In the genomic region with DNA sequence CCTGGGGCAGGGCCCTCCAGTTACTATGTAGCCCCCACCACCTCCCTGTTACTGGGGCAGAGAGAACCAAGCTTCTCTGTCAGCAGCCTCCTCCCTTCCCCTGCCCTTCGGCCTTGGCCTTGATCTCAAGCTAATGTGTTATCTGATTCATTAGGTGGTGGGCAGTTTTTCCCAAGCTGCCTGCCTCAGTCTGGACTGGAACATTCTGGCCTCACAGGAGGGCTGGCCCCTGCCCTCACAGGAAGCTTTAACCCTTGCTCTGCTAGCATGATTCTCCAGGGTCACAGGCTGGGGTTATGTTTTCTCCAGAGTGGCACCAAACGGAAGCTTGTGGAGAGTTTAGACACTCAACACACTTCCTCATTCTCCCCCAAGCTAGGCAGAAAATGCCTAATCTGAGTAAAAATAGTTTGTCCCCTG, we compare ENCODE assay signal across 14 cellular contexts. TPM values are rescaled to one million over a fixed set of nuclear protein-coding genes. Genes with fewer than 3 reads are reported as not detected.
DNase-seq lines count a peak whose midpoint lies in the region; ATAC-seq, FAIRE-seq and TF ChIP-seq lines count a peak whose summit lies in the region.
"Had no signal": no experiment of that assay in that cellular context is flagged by ENCODE, and none has a peak within 500 bp of the region (broad histone marks: within the 10 kb centered on the region; RNA-seq: fewer than 3 reads in every experiment).

No MANE protein-coding gene starts in this region.

- H3K79me2 ChIP-seq in OCI-LY1 (ENCODE audit: insufficient read depth, low read length): no peaks in the 10 kb centered on the region

- H2AFZ ChIP-seq in OCI-LY1 (ENCODE audit: low read length): no peak overlapping the region

- ATAC-seq in GM19463 (IDR thresholded peaks at IDR 0.05; ENCODE audit: unreplicated experiment): no peak
- ATAC-seq: activated CD4-positive, alpha-beta T cell treated with anti-CD3 and anti-CD28 coated beads for 36 hours had no signal

- no peak for TF ChIP-seq CTCF in OCI-LY1 (IDR thresholded peaks at IDR 0.05; ENCODE audit: low read length)
- no peak for TF ChIP-seq CTCF in spleen (IDR thresholded peaks at IDR 0.05 in 8 of 11, conservative IDR thresholded peaks at IDR 0.05 in 3 of 11)
- no peak for TF ChIP-seq CTCF in esophagus squamous epithelium (IDR thresholded peaks at IDR 0.05)

- no peaks in the 10 kb centered on the region for H3K27me3 ChIP-seq in OCI-LY1 (ENCODE audit: insufficient read depth, low read length)
- no peaks in the 10 kb centered on the region for H3K27me3 ChIP-seq in spleen (replicated peaks in 1 of 7)
- peaks cover 0 to 11% (median 0%) of the 10 kb centered on the region in 4 donors for H3K27me3 ChIP-seq in esophagus squamous epithelium
- H3K27me3 ChIP-seq: Peyer's patch had no signal

- WGBS in spleen, 5 donors: 11 to 32% (median 19%) methylated on average over 2 of the region's 2 CpGs
- 42 to 80% methylated on average over 1 to 2 of the region's 2 CpGs for WGBS in esophagus squamous epithelium, 2 donors

- no peaks in the 10 kb centered on the region for H3K9me3 ChIP-seq in OCI-LY1 (ENCODE audit: low read length)
- H3K9me3 ChIP-seq in spleen: no peaks in the 10 kb centered on the region
- H3K9me3 ChIP-seq in esophagus squamous epithelium: no peaks in the 10 kb centered on the region
- H3K9me3 ChIP-seq: Peyer's patch had no signal

- H3K27ac ChIP-seq in OCI-LY1 (ENCODE audit: low read depth, low read length, poor library complexity, severe bottlenecking): peak overlapping the region; percentile 4
- peak overlapping the region; percentile 29 to 78 (median 63) for H3K27ac ChIP-seq in spleen
- peak overlapping the region in 2 of 4 donors; percentile 26 to 54 for H3K27ac ChIP-seq in esophagus squamous epithelium

- H3K4me1 ChIP-seq in OCI-LY1 (ENCODE audit: insufficient read depth, low read length, severe bottlenecking): peaks cover 20% of the 10 kb centered on the region
- peaks cover 11 to 46% (median 28%) of the 10 kb centered on the region in 6 donors for H3K4me1 ChIP-seq in spleen
- peaks cover 0 to 11% (median 0%) of the 10 kb centered on the region in 3 donors for H3K4me1 ChIP-seq in esophagus squamous epithelium

- peak; percentile 84 for FAIRE-seq in GM19239 (lab: Jason Lieb, UNC)

- H3K4me3 ChIP-seq in OCI-LY1 (ENCODE audit: low read depth, low read length, poor library complexity, severe bottlenecking): no peak overlapping the region
- H3K4me3 ChIP-seq in spleen: no peak overlapping the region
- H3K4me3 ChIP-seq in esophagus squamous epithelium: no peak overlapping the region
- H3K4me3 ChIP-seq: Peyer's patch had no signal

- H3K9me2 ChIP-seq in OCI-LY1 (ENCODE audit: low read depth, low read length): no peaks in the 10 kb centered on the region

- H4K20me1 ChIP-seq in OCI-LY1 (ENCODE audit: insufficient read depth, low read length): no peaks in the 10 kb centered on the region

- intact Hi-C loops in spleen (cut with DNase I; ENCODE audit: low total_unique reads): no loop called here
- intact Hi-C loops in esophagus squamous epithelium (cut with DNase I): no loop called here

- DNase-seq in GM19239 (ENCODE audit: insufficient read length, low spot score) (peak; percentile 42), germinal center (ENCODE audit: low spot score) (peak; percentile 63), spleen (peak; percentile 74), esophagus squamous epithelium (lab: John Stamatoyannopoulos, UW) (no peak), activated gamma-delta T cell treated with Interleukin-2 at 50 U/mL for 16 hours (no peak), T1000 (lab: John Stamatoyannopoulos, UW) (no peak)
- DNase-seq: activated CD4-positive, alpha-beta T cell treated with anti-CD3 and anti-CD28 coated beads for 36 hours; activated naive CD4-positive, alpha-beta T cell treated with anti-CD3 and anti-CD28 coated beads, Interleukin-2, amount 50 U/mL, for 16 hours; glutamatergic neuron; NCI-H1694; stimulated activated naive CD4-positive, alpha-beta T cell had no signal

- H3K36me3 ChIP-seq in OCI-LY1 (ENCODE audit: insufficient read depth, low read length) (no peaks in the 10 kb centered on the region), spleen (no peaks in the 10 kb centered on the region), esophagus squamous epithelium (no peaks in the 10 kb centered on the region)
- H3K36me3 ChIP-seq: Peyer's patch had no signal

- H3F3A ChIP-seq in OCI-LY1 (ENCODE audit: insufficient read depth, low read length): no peaks in the 10 kb centered on the region

- TF ChIP-seq POLR2A in spleen (IDR thresholded peaks at IDR 0.05) (no peak), esophagus squamous epithelium (IDR thresholded peaks at IDR 0.05) (no peak)

- no peak overlapping the region; the same call in 1 of the 2 replicates for H3K9ac ChIP-seq in OCI-LY1 (ENCODE audit: low read length)

- H3K4me2 ChIP-seq in OCI-LY1 (ENCODE audit: low read length): no peak overlapping the region; the same call in 1 of the 2 replicates

RNA-seq across cellular contexts. Expression of a gene that starts 37.2 kb away (rescaled TPM):
- 1 to 10 TPM; 1.1 to 6.1 (median 3.0) TPM for total RNA-seq in spleen
- polyA plus RNA-seq in spleen: under 1 TPM; 0.26 to 0.86 (median 0.35) TPM
- 10 to 100 TPM; 10.4 to 40.0 (median 23.2) TPM for total RNA-seq in esophagus squamous epithelium

RNA-seq across cellular contexts. Expression of a gene that starts 50.2 kb away (rescaled TPM):
- total RNA-seq in spleen: under 1 TPM in 1 of 7 donors, not detected in 6; 0.26 TPM
- not detected for polyA plus RNA-seq in spleen
- total RNA-seq in esophagus squamous epithelium: under 1 TPM in 1 of 4 donors, not detected in 3; 0.19 TPM
- total RNA-seq: activated CD4-positive, alpha-beta T cell treated with anti-CD3 and anti-CD28 coated beads for 36 hours; Peyer's patch had no signal

Comparison
In these comparisons a context has a peak if more than half of its experiments do, and no peak if none do; other contexts are left out.
1. DNase-seq: peak in GM19239 (single experiment), germinal center (single experiment) and spleen (single experiment); none in esophagus squamous epithelium (single experiment), activated gamma-delta T cell treated with Interleukin-2 at 50 U/mL for 16 hours (single experiment) and T1000 (single experiment).